In the genomic region with DNA sequence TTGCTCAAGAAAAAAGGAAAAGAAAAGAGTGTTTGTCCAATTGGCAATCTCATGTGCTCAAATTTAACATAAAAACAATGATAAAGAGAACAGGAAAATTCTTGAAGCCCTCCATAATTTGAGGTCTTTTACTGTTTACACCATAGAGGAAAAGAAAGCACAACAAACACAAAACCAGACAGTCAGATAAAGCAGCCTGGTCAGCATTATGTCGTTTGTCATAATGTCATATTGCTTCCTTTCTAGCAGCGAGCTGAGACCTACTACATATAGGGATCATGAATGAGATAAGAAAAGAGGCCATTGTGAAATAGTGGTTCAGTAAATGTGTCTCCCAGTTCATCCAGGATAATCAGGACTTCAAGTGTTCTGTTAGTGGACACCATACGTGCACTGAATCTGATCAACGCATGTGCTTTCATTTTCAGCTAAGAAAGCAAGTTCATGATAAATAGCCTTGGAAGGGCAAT, we compare ENCODE assay signal across 15 cellular contexts.
DNase-seq lines count a peak whose midpoint lies in the region; ATAC-seq, FAIRE-seq and TF ChIP-seq lines count a peak whose summit lies in the region.
"Had no signal": no experiment of that assay in that cellular context is flagged by ENCODE, and none has a peak within 500 bp of the region (broad histone marks: within the 10 kb centered on the region; RNA-seq: fewer than 3 reads in every experiment).

No MANE protein-coding gene starts in this region.

- H2AFZ ChIP-seq in MM.1S (ENCODE audit: low read length), result 0 out of 2 replicates have a peak overlapping the region, but pooled peaks have one; percentile 2
- H2AFZ ChIP-seq: PC-9 had no signal

- peak overlapping the region; percentile 20 for H3K4me2 ChIP-seq in MM.1S (ENCODE audit: low read depth, low read length)
- H3K4me2 ChIP-seq: PC-9 had no signal

- H3K9me3 ChIP-seq in MM.1S (replicated peaks; ENCODE audit: insufficient read depth, low read length), result no peaks in the 10 kb centered on the region
- no peaks in the 10 kb centered on the region for H3K9me3 ChIP-seq in small intestine (ENCODE audit: control insufficient read depth, low read depth)

- H3K36me3 ChIP-seq in MM.1S (replicated peaks; ENCODE audit: insufficient read depth, low read length), result no peaks in the 10 kb centered on the region
- H3K36me3 ChIP-seq in small intestine (ENCODE audit: control insufficient read depth in 2 of 2, insufficient read depth in 2 of 2, low read length in 2 of 2), result no peaks in the 10 kb centered on the region

- H3K27ac ChIP-seq in MM.1S (ENCODE audit: low read length) (no peak overlapping the region), angular gyrus (ENCODE audit: low read depth, low read length) (peak overlapping the region; percentile 6), layer of hippocampus (ENCODE audit: low read depth, low read length) (peak overlapping the region; percentile 33), small intestine (ENCODE audit: low read depth in 1 of 2, low read length in 1 of 2) (no peak overlapping the region)
- H3K27ac ChIP-seq: PC-9 had no signal

- no peaks in the 10 kb centered on the region for H3K9me2 ChIP-seq in MM.1S (replicated peaks; ENCODE audit: insufficient read depth, low read length)

- no peaks in the 10 kb centered on the region for H3F3A ChIP-seq in MM.1S (ENCODE audit: insufficient read depth, low read length)

- no peak for FAIRE-seq in small intestine (lab: Jason Lieb, UNC)

- H3K27me3 ChIP-seq in MM.1S (replicated peaks; ENCODE audit: insufficient read depth, low read length) (no peaks in the 10 kb centered on the region), layer of hippocampus (ENCODE audit: control insufficient read depth, insufficient read depth, low read length) (no peaks in the 10 kb centered on the region), small intestine (ENCODE audit: control insufficient read depth in 2 of 2, insufficient read depth in 2 of 2, low read length in 2 of 2) (no peaks in the 10 kb centered on the region)

- DNase-seq in MM.1S, result peak; percentile 21
- peak; percentile 42 for DNase-seq in small intestine
- no peak for DNase-seq in activated effector memory CD4-positive, alpha-beta T cell treated with Interleukin-2 at 50 U/mL for 16 hours
- DNase-seq in ureter (ENCODE audit: low spot score), result no peak
- DNase-seq: activated CD4-positive, alpha-beta T cell treated with anti-CD3 and anti-CD28 coated beads, Interleukin-2, amount 50 U/mL, for 48 hours; activated gamma-delta T cell; CD4-positive, alpha-beta T cell; erythroblast; GDM1; NCI-H1105 treated with DMSO at 0.1 percent for 48 hours; PC-9 had no signal

- H3K4me3 ChIP-seq in MM.1S (ENCODE audit: low read length) (no peak overlapping the region), small intestine (ENCODE audit: low read depth in 1 of 2, low read length in 2 of 2) (no peak overlapping the region)
- H3K4me3 ChIP-seq: PC-9 had no signal

- H3K4me1 ChIP-seq in MM.1S (ENCODE audit: low read length) (no peaks in the 10 kb centered on the region), small intestine (ENCODE audit: control insufficient read depth in 2 of 2, insufficient read depth in 1 of 2, low read depth in 1 of 2, low read length in 1 of 2) (peaks cover 10% of the 10 kb centered on the region in 2 donors)

- H3K9ac ChIP-seq in MM.1S (ENCODE audit: low read length), result no peak overlapping the region

- H3K79me2 ChIP-seq in MM.1S (ENCODE audit: low read length), result no peaks in the 10 kb centered on the region

- H4K20me1 ChIP-seq in MM.1S (ENCODE audit: insufficient read depth, low read length), result no peaks in the 10 kb centered on the region

- no peak for TF ChIP-seq CTCF in MM.1S (IDR thresholded peaks at IDR 0.05; ENCODE audit: low read length)

- ATAC-seq in GM19035 (IDR thresholded peaks at IDR 0.05; ENCODE audit: unreplicated experiment), result no peak
- ATAC-seq in HG03432 (IDR thresholded peaks at IDR 0.05; ENCODE audit: unreplicated experiment), result no peak

- WGBS in small intestine, 3 donors, result 13 to 36% (median 26%) methylated on average over 4 of the region's 4 CpGs

Comparison
In these comparisons a context has a peak if more than half of its experiments do, and no peak if none do; other contexts are left out.
1. DNase-seq: peak in MM.1S (single experiment) and small intestine (single experiment); none in activated effector memory CD4-positive, alpha-beta T cell treated with Interleukin-2 at 50 U/mL for 16 hours (single experiment) and ureter (single experiment).
2. H3K27ac ChIP-seq: peak in angular gyrus (single experiment) and layer of hippocampus (single experiment); none in MM.1S (single experiment) and small intestine (0 of 2).